Comparison of ENCODE assay signal across 8 cellular contexts in genomic region chr2:9629222-9630000, GRCh38. TPM values are rescaled to one million over a fixed set of nuclear protein-coding genes. Genes with fewer than 3 reads are reported as not detected.
DNase-seq lines count a peak whose midpoint lies in the region; ATAC-seq and TF ChIP-seq lines count a peak whose summit lies in the region.

No MANE protein-coding gene starts in this region.

- peak overlapping the region; percentile 58 for H3K27ac ChIP-seq in AG04450 (ENCODE audit: low read depth, low read length)

- H3K36me3 Mint-ChIP-seq in activated naive CD8-positive, alpha-beta T cell treated with anti-CD3 and anti-CD28 coated beads, Interleukin-2, amount 50 U/mL, for 24 hours (ENCODE audit: low read depth): peaks cover 54% of the 10 kb centered on the region
- peaks cover 25 to 51% of the 10 kb centered on the region in 2 donors for H3K36me3 Mint-ChIP-seq in stimulated activated naive B cell treated with anti-CD40 and anti-IgM and Interleukin-4, amounts not matched to agents 10 μg/mL and 1 μg/mL and 100 μg/mL, for 72 hours

- H3K27me3 Mint-ChIP-seq in activated naive CD8-positive, alpha-beta T cell treated with anti-CD3 and anti-CD28 coated beads, Interleukin-2, amount 50 U/mL, for 24 hours: peaks cover 1% of the 10 kb centered on the region
- H3K27me3 Mint-ChIP-seq in stimulated activated naive B cell treated with anti-CD40 and anti-IgM and Interleukin-4, amounts not matched to agents 10 μg/mL and 1 μg/mL and 100 μg/mL, for 72 hours: no peaks in the 10 kb centered on the region

- H3K4me3 ChIP-seq in AG04450 (ENCODE audit: low read depth, low read length) (peak overlapping the region; percentile 96), HFF-Myc (replicated peaks; ENCODE audit: low read depth, low read length) (peak overlapping the region; percentile 63), iPS-18c (ENCODE audit: insufficient read depth, low read depth, low read length) (peak overlapping the region; percentile 94)

- POLR2A ChIA-PET in AG04450 (lab: Yijun Ruan, JAX): interaction anchor here (0.5 to 2.6 kb wide), 15 partner anchors 10 to 461 kb away, joined by 3 to 29 read pairs (median 7); partner anchors contain the start of genes ADAM17 and TAF1B

- peaks cover 55% of the 10 kb centered on the region for H3K4me1 Mint-ChIP-seq in activated naive CD8-positive, alpha-beta T cell treated with anti-CD3 and anti-CD28 coated beads, Interleukin-2, amount 50 U/mL, for 24 hours
- H3K4me1 Mint-ChIP-seq in stimulated activated naive B cell treated with anti-CD40 and anti-IgM and Interleukin-4, amounts not matched to agents 10 μg/mL and 1 μg/mL and 100 μg/mL, for 72 hours: peaks cover 32 to 58% of the 10 kb centered on the region in 2 donors

- DNase-seq in AG04450 (ENCODE audit: low read depth, low spot score) (no peak), HFF-Myc (ENCODE audit: extremely low read depth, low read depth) (no peak)
- DNase-seq in activated naive CD8-positive, alpha-beta T cell treated with anti-CD3 and anti-CD28 coated beads, Interleukin-2, amount 50 U/mL, for 24 hours: no peak
- no peak for DNase-seq in stimulated activated naive B cell treated with anti-CD40 and anti-IgM and Interleukin-4, amounts not matched to agents 10 μg/mL and 1 μg/mL and 100 μg/mL, for 72 hours

- H3K9me3 ChIP-seq in AG04450 (ENCODE audit: control insufficient read depth, insufficient read depth, low read length): no peaks in the 10 kb centered on the region; the same call in 1 of the 2 replicates
- H3K9me3 ChIP-seq in iPS-18c (ENCODE audit: control insufficient read depth, insufficient read depth, low read length): no peaks in the 10 kb centered on the region

- peak overlapping the region; percentile 97 for H3K4me3 Mint-ChIP-seq in activated naive CD8-positive, alpha-beta T cell treated with anti-CD3 and anti-CD28 coated beads, Interleukin-2, amount 50 U/mL, for 24 hours
- H3K4me3 Mint-ChIP-seq in stimulated activated naive B cell treated with anti-CD40 and anti-IgM and Interleukin-4, amounts not matched to agents 10 μg/mL and 1 μg/mL and 100 μg/mL, for 72 hours: peak overlapping the region; percentile 89 to 98

- TF ChIP-seq CTCF in AG04450 (IDR thresholded peaks at IDR 0.05; ENCODE audit: low read depth, low read length) (no peak), HFF-Myc (IDR thresholded peaks at IDR 0.05; ENCODE audit: low read depth, low read length, missing control alignments) (no peak)

- no peaks in the 10 kb centered on the region for H3K9me3 Mint-ChIP-seq in activated naive CD8-positive, alpha-beta T cell treated with anti-CD3 and anti-CD28 coated beads, Interleukin-2, amount 50 U/mL, for 24 hours
- peaks cover 0 to 5% of the 10 kb centered on the region in 2 donors for H3K9me3 Mint-ChIP-seq in stimulated activated naive B cell treated with anti-CD40 and anti-IgM and Interleukin-4, amounts not matched to agents 10 μg/mL and 1 μg/mL and 100 μg/mL, for 72 hours

- peak overlapping the region; percentile 91 for H3K27ac Mint-ChIP-seq in activated naive CD8-positive, alpha-beta T cell treated with anti-CD3 and anti-CD28 coated beads, Interleukin-2, amount 50 U/mL, for 24 hours
- peak overlapping the region; percentile 96 for H3K27ac Mint-ChIP-seq in stimulated activated naive B cell treated with anti-CD40 and anti-IgM and Interleukin-4, amounts not matched to agents 10 μg/mL and 1 μg/mL and 100 μg/mL, for 72 hours

- H3K27me3 ChIP-seq in AG04450 (ENCODE audit: control insufficient read depth, insufficient read depth, low read length): no peaks in the 10 kb centered on the region

- ATAC-seq in activated naive CD8-positive, alpha-beta T cell treated with anti-CD3 and anti-CD28 coated beads, Interleukin-2, amount 50 U/mL, for 24 hours: no peak
- ATAC-seq in stimulated activated naive B cell treated with anti-CD40 and anti-IgM and Interleukin-4, amounts not matched to agents 10 μg/mL and 1 μg/mL and 100 μg/mL, for 72 hours (replicated peaks): no peak
- ATAC-seq in GM19467 (IDR thresholded peaks at IDR 0.05; ENCODE audit: unreplicated experiment): no peak
- ATAC-seq in GM19463 (IDR thresholded peaks at IDR 0.05; ENCODE audit: unreplicated experiment): no peak
- no peak for ATAC-seq in GM21737 (IDR thresholded peaks at IDR 0.05; ENCODE audit: unreplicated experiment)

- CTCF ChIA-PET in AG04450 (lab: Charles Lee): interaction anchor here (0.7 to 2.1 kb wide), 8 partner anchors 9 to 806 kb away, joined by 3 to 12 read pairs (median 3); partner anchors contain the start of gene ADAM17

RNA-seq across cellular contexts. Expression of gene YWHAQ, which starts 1.4 kb away (rescaled TPM):
- polyA plus RNA-seq in AG04450 (2011; rRNA removed): 509 and 624 TPM in 2 replicates
- polyA minus RNA-seq in AG04450 (2011; rRNA and poly(A)+ RNA removed): 272 and 412 TPM in 2 replicates
